In the genomic region with DNA sequence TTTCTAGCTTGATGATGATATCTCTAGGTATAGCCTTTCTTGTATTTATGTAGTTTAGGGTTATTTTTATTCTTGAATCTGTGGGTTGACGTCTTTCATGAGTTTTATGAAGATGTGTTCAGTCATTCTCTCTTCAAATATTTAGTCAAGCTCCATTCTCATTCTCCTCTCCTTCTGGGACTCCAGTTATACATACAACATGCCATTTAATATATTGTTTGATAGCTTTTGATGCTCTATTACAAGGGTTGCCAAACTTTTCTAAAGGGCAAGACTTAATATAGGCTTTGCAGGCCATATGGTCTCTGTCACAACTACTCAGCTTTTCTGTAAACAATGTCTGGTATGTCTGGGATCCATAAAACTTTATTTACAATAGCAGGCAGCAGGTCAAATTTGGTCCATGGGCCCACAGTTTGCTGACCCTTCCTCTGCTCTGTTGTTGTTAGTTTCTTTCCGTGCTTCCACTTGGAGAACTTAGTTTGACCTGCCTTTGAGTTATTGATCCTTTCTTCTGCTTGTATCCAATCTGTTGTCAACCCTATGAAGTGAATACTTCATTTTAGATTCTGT, we compare ENCODE assay signal across 1 cellular context.
A peak's percentile ranks its signal among the peaks of the same experiment; 100 is the strongest.
TF ChIP-seq lines count a peak whose summit lies in the region.

No MANE protein-coding gene starts in this region.

TF ChIP-seq in HepG2, 621 proteins besides CTCF, POLR2A, EP300 and RAD21:
- TF ChIP-seq, protein P1, sequence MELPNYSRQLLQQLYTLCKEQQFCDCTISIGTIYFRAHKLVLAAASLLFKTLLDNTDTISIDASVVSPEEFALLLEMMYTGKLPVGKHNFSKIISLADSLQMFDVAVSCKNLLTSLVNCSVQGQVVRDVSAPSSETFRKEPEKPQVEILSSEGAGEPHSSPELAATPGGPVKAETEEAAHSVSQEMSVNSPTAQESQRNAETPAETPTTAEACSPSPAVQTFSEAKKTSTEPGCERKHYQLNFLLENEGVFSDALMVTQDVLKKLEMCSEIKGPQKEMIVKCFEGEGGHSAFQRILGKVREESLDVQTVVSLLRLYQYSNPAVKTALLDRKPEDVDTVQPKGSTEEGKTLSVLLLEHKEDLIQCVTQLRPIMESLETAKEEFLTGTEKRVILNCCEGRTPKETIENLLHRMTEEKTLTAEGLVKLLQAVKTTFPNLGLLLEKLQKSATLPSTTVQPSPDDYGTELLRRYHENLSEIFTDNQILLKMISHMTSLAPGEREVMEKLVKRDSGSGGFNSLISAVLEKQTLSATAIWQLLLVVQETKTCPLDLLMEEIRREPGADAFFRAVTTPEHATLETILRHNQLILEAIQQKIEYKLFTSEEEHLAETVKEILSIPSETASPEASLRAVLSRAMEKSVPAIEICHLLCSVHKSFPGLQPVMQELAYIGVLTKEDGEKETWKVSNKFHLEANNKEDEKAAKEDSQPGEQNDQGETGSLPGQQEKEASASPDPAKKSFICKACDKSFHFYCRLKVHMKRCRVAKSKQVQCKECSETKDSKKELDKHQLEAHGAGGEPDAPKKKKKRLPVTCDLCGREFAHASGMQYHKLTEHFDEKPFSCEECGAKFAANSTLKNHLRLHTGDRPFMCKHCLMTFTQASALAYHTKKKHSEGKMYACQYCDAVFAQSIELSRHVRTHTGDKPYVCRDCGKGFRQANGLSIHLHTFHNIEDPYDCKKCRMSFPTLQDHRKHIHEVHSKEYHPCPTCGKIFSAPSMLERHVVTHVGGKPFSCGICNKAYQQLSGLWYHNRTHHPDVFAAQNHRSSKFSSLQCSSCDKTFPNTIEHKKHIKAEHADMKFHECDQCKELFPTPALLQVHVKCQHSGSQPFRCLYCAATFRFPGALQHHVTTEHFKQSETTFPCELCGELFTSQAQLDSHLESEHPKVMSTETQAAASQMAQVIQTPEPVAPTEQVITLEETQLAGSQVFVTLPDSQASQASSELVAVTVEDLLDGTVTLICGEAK (IDR thresholded peaks at IDR 0.05): peak; percentile 58
- TF ChIP-seq, protein P1 (CRISPR knock-in tag; IDR thresholded peaks at IDR 0.05): peak; percentile 93
- TF ChIP-seq ZNF709 (CRISPR knock-in tag; IDR thresholded peaks at IDR 0.05) (peak; percentile 99), ISL2 (CRISPR knock-in tag; IDR thresholded peaks at IDR 0.05) (no peak), ZFP36L1 (CRISPR knock-in tag; IDR thresholded peaks at IDR 0.05) (no peak), SAFB2 (CRISPR knock-in tag; IDR thresholded peaks at IDR 0.05; ENCODE audit: borderline replicate concordance, low read depth) (no peak)
- TF ChIP-seq, protein P2, sequence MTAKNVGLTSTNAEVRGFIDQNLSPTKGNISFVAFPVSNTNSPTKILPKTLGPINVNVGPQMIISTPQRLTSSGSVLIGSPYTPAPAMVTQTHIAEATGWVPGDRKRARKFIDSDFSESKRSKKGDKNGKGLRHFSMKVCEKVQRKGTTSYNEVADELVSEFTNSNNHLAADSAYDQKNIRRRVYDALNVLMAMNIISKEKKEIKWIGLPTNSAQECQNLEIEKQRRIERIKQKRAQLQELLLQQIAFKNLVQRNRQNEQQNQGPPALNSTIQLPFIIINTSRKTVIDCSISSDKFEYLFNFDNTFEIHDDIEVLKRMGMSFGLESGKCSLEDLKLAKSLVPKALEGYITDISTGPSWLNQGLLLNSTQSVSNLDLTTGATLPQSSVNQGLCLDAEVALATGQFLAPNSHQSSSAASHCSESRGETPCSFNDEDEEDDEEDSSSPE (CRISPR knock-in tag; IDR thresholded peaks at IDR 0.05): no peak
TF ChIP-seq in HepG2: peak in this region for 2.
